ENCODE assay signal across 1 cellular context in the genomic region with DNA sequence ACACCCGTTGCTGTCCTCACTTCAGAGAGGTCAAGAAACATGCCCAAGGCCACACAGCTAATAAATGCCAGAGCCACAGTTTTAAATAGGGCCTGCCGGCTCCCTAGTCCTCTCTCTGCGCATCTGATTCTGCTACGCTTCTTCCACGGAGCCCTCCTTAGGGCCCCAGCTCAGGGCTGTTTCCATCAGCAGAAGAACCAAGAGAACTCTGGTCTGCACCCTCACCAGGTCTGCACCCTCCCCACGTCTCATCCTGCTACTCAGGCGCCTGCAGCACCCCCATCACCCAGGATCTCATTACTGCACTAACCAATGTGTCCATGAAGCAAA.
TF ChIP-seq lines count a peak whose summit lies in the region.

No MANE protein-coding gene starts in this region.

TF ChIP-seq in WTC11, 78 proteins besides CTCF, POLR2A, EP300 and RAD21 (continued from another document):
- no peak for TF ChIP-seq AFF4 (CRISPR knock-in tag; IDR thresholded peaks at IDR 0.05; ENCODE audit: borderline replicate concordance)
- TF ChIP-seq SMAD4 (CRISPR knock-in tag; IDR thresholded peaks at IDR 0.05), result no peak
- no peak for TF ChIP-seq ZNF263 (CRISPR knock-in tag; IDR thresholded peaks at IDR 0.05; ENCODE audit: low read depth)
- TF ChIP-seq FOXJ3 (CRISPR knock-in tag; IDR thresholded peaks at IDR 0.05; ENCODE audit: borderline replicate concordance), result no peak
- no peak for TF ChIP-seq ZNF138 (CRISPR knock-in tag; conservative IDR thresholded peaks at IDR 0.05)
- no peak for TF ChIP-seq FOXP1 (CRISPR knock-in tag; IDR thresholded peaks at IDR 0.05; ENCODE audit: borderline replicate concordance)
- TF ChIP-seq ZNF512 (CRISPR knock-in tag; IDR thresholded peaks at IDR 0.05; ENCODE audit: borderline replicate concordance), result no peak
- TF ChIP-seq PRDM15 (CRISPR knock-in tag; IDR thresholded peaks at IDR 0.05), result no peak
- TF ChIP-seq, protein P1, sequence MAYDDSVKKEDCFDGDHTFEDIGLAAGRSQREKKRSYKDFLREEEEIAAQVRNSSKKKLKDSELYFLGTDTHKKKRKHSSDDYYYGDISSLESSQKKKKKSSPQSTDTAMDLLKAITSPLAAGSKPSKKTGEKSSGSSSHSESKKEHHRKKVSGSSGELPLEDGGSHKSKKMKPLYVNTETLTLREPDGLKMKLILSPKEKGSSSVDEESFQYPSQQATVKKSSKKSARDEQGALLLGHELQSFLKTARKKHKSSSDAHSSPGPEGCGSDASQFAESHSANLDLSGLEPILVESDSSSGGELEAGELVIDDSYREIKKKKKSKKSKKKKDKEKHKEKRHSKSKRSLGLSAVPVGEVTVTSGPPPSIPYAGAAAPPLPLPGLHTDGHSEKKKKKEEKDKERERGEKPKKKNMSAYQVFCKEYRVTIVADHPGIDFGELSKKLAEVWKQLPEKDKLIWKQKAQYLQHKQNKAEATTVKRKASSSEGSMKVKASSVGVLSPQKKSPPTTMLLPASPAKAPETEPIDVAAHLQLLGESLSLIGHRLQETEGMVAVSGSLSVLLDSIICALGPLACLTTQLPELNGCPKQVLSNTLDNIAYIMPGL (CRISPR knock-in tag; IDR thresholded peaks at IDR 0.05), result no peak
- TF ChIP-seq ZNF396 (CRISPR knock-in tag; IDR thresholded peaks at IDR 0.05; ENCODE audit: borderline replicate concordance), result no peak
- no peak for TF ChIP-seq ZNF121 (CRISPR knock-in tag; IDR thresholded peaks at IDR 0.05)
- no peak for TF ChIP-seq PREB (CRISPR knock-in tag; IDR thresholded peaks at IDR 0.05; ENCODE audit: borderline replicate concordance)
- no peak for TF ChIP-seq GRHL2 (CRISPR knock-in tag; IDR thresholded peaks at IDR 0.05; ENCODE audit: insufficient replicate concordance, severe bottlenecking)
